1 cellular context compared by ENCODE assay signal in genomic region chr16:11112723-11113348, GRCh38.
TF ChIP-seq lines count a peak whose summit lies in the region.

No MANE protein-coding gene starts in this region.

TF ChIP-seq in GM12878, 131 proteins besides CTCF, POLR2A, EP300 and RAD21 (continued from another document):
- no peak for TF ChIP-seq RELB (IDR thresholded peaks at IDR 0.05; ENCODE audit: low read depth)
